Comparison of ENCODE assay signal across 26 cellular contexts in the genomic region with DNA sequence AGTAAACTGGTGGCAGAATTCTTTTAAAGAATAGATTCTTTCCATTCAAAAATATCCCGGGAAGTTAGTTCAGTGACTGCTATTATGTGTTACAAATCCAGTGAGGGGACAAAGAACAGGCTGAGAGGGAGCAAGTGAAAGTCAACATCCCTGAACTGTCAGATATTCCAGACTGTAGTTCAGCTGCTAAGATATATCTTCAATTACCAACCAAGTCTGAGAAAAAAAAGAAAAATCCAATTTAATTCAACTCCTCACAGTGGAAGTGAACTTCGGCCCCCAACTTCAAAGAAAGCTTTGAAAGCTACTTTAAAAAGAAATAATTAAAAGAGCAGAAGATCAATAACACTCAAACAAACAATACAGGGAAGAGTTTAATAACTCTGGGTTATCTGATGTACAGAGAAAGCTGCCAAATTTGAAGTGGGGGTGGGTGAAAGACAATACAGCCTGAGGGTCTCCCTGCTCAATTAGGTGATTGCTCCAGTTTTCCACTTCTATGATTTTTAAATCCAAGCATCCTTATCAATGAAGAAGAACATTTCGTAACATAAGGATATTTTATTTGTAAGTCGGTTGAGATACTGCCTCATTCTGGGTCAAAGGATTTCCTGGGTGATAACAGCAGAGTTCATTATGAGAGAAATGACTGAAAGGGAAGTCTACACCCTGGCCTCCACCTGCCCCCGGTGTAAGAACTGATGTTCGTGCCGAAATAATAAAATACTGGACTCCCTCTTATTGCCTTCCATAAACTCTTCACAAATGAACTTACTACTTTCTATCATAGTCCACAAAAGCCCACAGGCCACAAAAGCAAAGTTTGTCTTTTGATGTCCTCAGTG.
"Had no signal": no experiment of that assay in that cellular context is flagged by ENCODE, and none has a peak within 500 bp of the region (broad histone marks: within the 10 kb centered on the region; RNA-seq: fewer than 3 reads in every experiment).

No MANE protein-coding gene starts in this region.

- H3K27ac ChIP-seq: brain microvascular endothelial cell, SJSA1 had no signal

- H3K9me3 Mint-ChIP-seq: activated naive CD4-positive, alpha-beta T cell treated with anti-CD3 and anti-CD28 coated beads, Interleukin-2, amount 10 ng/mL, durations not matched to agents 7 days and 5 days; activated naive CD8-positive, alpha-beta T cell treated with anti-CD3 and anti-CD28 coated beads for 36 hours; activated T-helper 2 cell treated with anti-CD3 and anti-CD28 coated beads, Interferon-gamma antibody, Interleukin-2, Interleukin-4, amounts not matched to agents 10 μg/mL and 5 μg/mL and 100 μg/mL, durations not matched to agents 14 hours and 24 hours and 36 hours; T-helper 1 cell treated with Interleukin-12 subunit alpha and Interleukin-12 subunit beta and Interleukin-4 antibody, amounts not matched to agents 30 μg/mL and 1 μg/mL, for 36 hours; WTC11 had no signal

- H3K4me3 ChIP-seq: SJSA1 had no signal

- H3K36me3 ChIP-seq: brain microvascular endothelial cell, SJSA1 had no signal

- H3K27ac Mint-ChIP-seq: activated naive CD4-positive, alpha-beta T cell treated with anti-CD3 and anti-CD28 coated beads, Interleukin-2, amount 10 ng/mL, durations not matched to agents 7 days and 5 days; activated naive CD8-positive, alpha-beta T cell treated with anti-CD3 and anti-CD28 coated beads for 36 hours; activated T-helper 2 cell treated with anti-CD3 and anti-CD28 coated beads, Interferon-gamma antibody, Interleukin-2, Interleukin-4, amounts not matched to agents 10 μg/mL and 5 μg/mL and 100 μg/mL, durations not matched to agents 14 hours and 24 hours and 36 hours; T-helper 1 cell treated with Interleukin-12 subunit alpha and Interleukin-12 subunit beta and Interleukin-4 antibody, amounts not matched to agents 30 μg/mL and 1 μg/mL, for 36 hours; WTC11 had no signal

- H3K4me1 Mint-ChIP-seq: activated naive CD4-positive, alpha-beta T cell treated with anti-CD3 and anti-CD28 coated beads, Interleukin-2, amount 10 ng/mL, durations not matched to agents 7 days and 5 days; activated naive CD8-positive, alpha-beta T cell treated with anti-CD3 and anti-CD28 coated beads for 36 hours had no signal

- H3K4me3 Mint-ChIP-seq: activated naive CD4-positive, alpha-beta T cell treated with anti-CD3 and anti-CD28 coated beads, Interleukin-2, amount 10 ng/mL, durations not matched to agents 7 days and 5 days; activated naive CD8-positive, alpha-beta T cell treated with anti-CD3 and anti-CD28 coated beads for 36 hours; T-helper 1 cell treated with Interleukin-12 subunit alpha and Interleukin-12 subunit beta and Interleukin-4 antibody, amounts not matched to agents 30 μg/mL and 1 μg/mL, for 36 hours; WTC11 had no signal

- DNase-seq: activated CD4-positive, alpha-beta T cell treated with anti-CD3 and anti-CD28 coated beads for 48 hours; activated CD4-positive, alpha-beta T cell treated with anti-CD3 and anti-CD28 coated beads, Interleukin-2, amount 50 U/mL, for 4 hours; activated CD4-positive, CD25-positive, alpha-beta regulatory T cell treated with anti-CD3 and anti-CD28 coated beads, Interleukin-2, amount 50 U/mL, for 72 hours; activated CD8-positive, alpha-beta memory T cell treated with anti-CD3 and anti-CD28 coated beads for 24 hours; activated gamma-delta T cell treated with Interleukin-2 at 50 U/mL for 16 hours; activated naive CD4-positive, alpha-beta T cell treated with anti-CD3 and anti-CD28 coated beads, Interleukin-2, amount 10 ng/mL, durations not matched to agents 7 days and 5 days; activated naive CD8-positive, alpha-beta T cell treated with anti-CD3 and anti-CD28 coated beads for 36 hours; activated T-cell treated with anti-CD3 and anti-CD28 coated beads for 4 hours; activated T-cell treated with anti-CD3 and anti-CD28 coated beads, Interleukin-2, amount 50 U/mL, for 48 hours; brain microvascular endothelial cell; cerebellar nuclear complex; KG1; NCI-H1048; NCI-H1930; NCI-H510A treated with DMSO at 0.1 percent for 48 hours; NCI-H69; NK-92 treated with Interleukin-12 subunit alpha and Interleukin-12 subunit beta, amount 100 ng/mL, for 24 hours; PC-3; SHP77; SW 1271 had no signal

- ATAC-seq: PC-3, SK-N-SH treated with all-trans-retinoic acid at 6 μM for 48 hours, WTC11 had no signal

- H3K27me3 Mint-ChIP-seq: activated naive CD4-positive, alpha-beta T cell treated with anti-CD3 and anti-CD28 coated beads, Interleukin-2, amount 10 ng/mL, durations not matched to agents 7 days and 5 days had no signal

- FAIRE-seq: RCC 7860 had no signal

- H3K9me3 ChIP-seq: SJSA1 had no signal

- H3K36me3 Mint-ChIP-seq: activated naive CD4-positive, alpha-beta T cell treated with anti-CD3 and anti-CD28 coated beads, Interleukin-2, amount 10 ng/mL, durations not matched to agents 7 days and 5 days; activated naive CD8-positive, alpha-beta T cell treated with anti-CD3 and anti-CD28 coated beads for 36 hours; WTC11 had no signal

- H3K27me3 ChIP-seq: brain microvascular endothelial cell, SJSA1 had no signal

- H3K4me1 ChIP-seq: SJSA1 had no signal
